ENCODE assay signal across 15 cellular contexts in the genomic region with DNA sequence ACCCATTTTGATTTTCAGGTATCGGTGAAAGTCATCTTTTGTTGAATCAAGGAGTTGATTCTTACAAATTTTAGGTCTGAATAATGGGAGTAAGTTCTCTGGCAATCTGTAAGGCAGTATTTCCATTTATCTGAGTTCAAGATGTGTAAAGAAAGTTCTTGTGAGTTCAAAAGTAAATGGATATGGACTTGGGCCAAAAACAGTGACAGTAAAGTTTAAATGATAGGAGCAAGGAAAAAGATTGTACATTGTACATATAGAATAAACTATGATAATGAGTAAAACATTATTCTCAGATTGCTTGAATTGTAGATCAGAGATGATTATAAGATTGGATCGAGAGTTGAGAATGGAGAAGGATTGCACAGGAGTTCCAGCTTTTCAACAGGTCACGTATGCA.
DNase-seq lines count a peak whose midpoint lies in the region; ATAC-seq and TF ChIP-seq lines count a peak whose summit lies in the region.
"Had no signal": no experiment of that assay in that cellular context is flagged by ENCODE, and none has a peak within 500 bp of the region (broad histone marks: within the 10 kb centered on the region; RNA-seq: fewer than 3 reads in every experiment).

No MANE protein-coding gene starts in this region.

- H3K36me3 Mint-ChIP-seq in nephron progenitor cell (ENCODE audit: low read depth), result no peaks in the 10 kb centered on the region

- H3K4me3 Mint-ChIP-seq in nephron progenitor cell, result no peak overlapping the region
- H3K4me3 Mint-ChIP-seq: CD4-positive, alpha-beta memory T cell had no signal

- H3K9ac ChIP-seq in colonic mucosa (ENCODE audit: low read depth in 2 of 2, low read length in 2 of 2), result no peak overlapping the region

- intact Hi-C loops in colonic mucosa (cut with DNase I), result no loop called here

- TF ChIP-seq POLR2A in Peyer's patch (IDR thresholded peaks at IDR 0.05), result no peak

- H3K4me1 Mint-ChIP-seq in nephron progenitor cell, result no peaks in the 10 kb centered on the region
- H3K4me1 Mint-ChIP-seq: CD4-positive, alpha-beta memory T cell had no signal

- H3K27me3 ChIP-seq in Peyer's patch, result no peaks in the 10 kb centered on the region
- H3K27me3 ChIP-seq in colonic mucosa, result no peaks in the 10 kb centered on the region
- H3K27me3 ChIP-seq: BE2C had no signal

- peak overlapping the region; percentile 76 for H3K27ac Mint-ChIP-seq in nephron progenitor cell
- H3K27ac Mint-ChIP-seq: CD4-positive, alpha-beta memory T cell had no signal

- peak overlapping the region in 3 of 4 donors; percentile 15 to 71 (median 43) for H3K27ac ChIP-seq in Peyer's patch
- H3K27ac ChIP-seq in colonic mucosa, result peak overlapping the region; percentile 69
- H3K27ac ChIP-seq: A549, C4-2B, HL-60 had no signal

- no peaks in the 10 kb centered on the region for H3K27me3 Mint-ChIP-seq in nephron progenitor cell (ENCODE audit: low read depth, poor library complexity)
- H3K27me3 Mint-ChIP-seq: CD4-positive, alpha-beta memory T cell had no signal

- no peaks in the 10 kb centered on the region for H3K9me3 Mint-ChIP-seq in nephron progenitor cell
- H3K9me3 Mint-ChIP-seq: CD4-positive, alpha-beta memory T cell had no signal

- DNase-seq in Peyer's patch (no peak), colonic mucosa (no peak), nephron progenitor cell (no peak), GM20000 (ENCODE audit: low spot score) (no peak)
- DNase-seq in effector CD4-positive, alpha-beta T cell, result no peak
- DNase-seq: BE2C; CD4-positive, alpha-beta memory T cell; GF-D8; GOT3 had no signal

- no peaks in the 10 kb centered on the region for H3K9me3 ChIP-seq in Peyer's patch
- H3K9me3 ChIP-seq in colonic mucosa, result no peaks in the 10 kb centered on the region
- H3K9me3 ChIP-seq: A549, BE2C, HAP-1 had no signal

- H3K4me1 ChIP-seq in Peyer's patch, result peaks cover 0 to 7% (median 0%) of the 10 kb centered on the region in 4 donors
- no peaks in the 10 kb centered on the region for H3K4me1 ChIP-seq in colonic mucosa
- H3K4me1 ChIP-seq: A549, BE2C, HAP-1 had no signal

- ATAC-seq in GM18498 (IDR thresholded peaks at IDR 0.05; ENCODE audit: unreplicated experiment), result no peak
- ATAC-seq: A549, K562 had no signal

- TF ChIP-seq CTCF in Peyer's patch (IDR thresholded peaks at IDR 0.05) (no peak), colonic mucosa (IDR thresholded peaks at IDR 0.05) (no peak), nephron progenitor cell (IDR thresholded peaks at IDR 0.05) (no peak), GM20000 (IDR thresholded peaks at IDR 0.05; ENCODE audit: extremely low read depth, missing control alignments) (no peak)

- no peaks in the 10 kb centered on the region for H3K36me3 ChIP-seq in Peyer's patch
- H3K36me3 ChIP-seq in colonic mucosa, result no peaks in the 10 kb centered on the region
- H3K36me3 ChIP-seq: BE2C, HAP-1 had no signal

- H3K4me3 ChIP-seq in Peyer's patch, result peak overlapping the region in 1 of 4 donors; percentile 29
- no peak overlapping the region for H3K4me3 ChIP-seq in colonic mucosa
- H3K4me3 ChIP-seq: A549, HAP-1, K562 had no signal
